9 cellular contexts compared by ENCODE assay signal in the genomic region with DNA sequence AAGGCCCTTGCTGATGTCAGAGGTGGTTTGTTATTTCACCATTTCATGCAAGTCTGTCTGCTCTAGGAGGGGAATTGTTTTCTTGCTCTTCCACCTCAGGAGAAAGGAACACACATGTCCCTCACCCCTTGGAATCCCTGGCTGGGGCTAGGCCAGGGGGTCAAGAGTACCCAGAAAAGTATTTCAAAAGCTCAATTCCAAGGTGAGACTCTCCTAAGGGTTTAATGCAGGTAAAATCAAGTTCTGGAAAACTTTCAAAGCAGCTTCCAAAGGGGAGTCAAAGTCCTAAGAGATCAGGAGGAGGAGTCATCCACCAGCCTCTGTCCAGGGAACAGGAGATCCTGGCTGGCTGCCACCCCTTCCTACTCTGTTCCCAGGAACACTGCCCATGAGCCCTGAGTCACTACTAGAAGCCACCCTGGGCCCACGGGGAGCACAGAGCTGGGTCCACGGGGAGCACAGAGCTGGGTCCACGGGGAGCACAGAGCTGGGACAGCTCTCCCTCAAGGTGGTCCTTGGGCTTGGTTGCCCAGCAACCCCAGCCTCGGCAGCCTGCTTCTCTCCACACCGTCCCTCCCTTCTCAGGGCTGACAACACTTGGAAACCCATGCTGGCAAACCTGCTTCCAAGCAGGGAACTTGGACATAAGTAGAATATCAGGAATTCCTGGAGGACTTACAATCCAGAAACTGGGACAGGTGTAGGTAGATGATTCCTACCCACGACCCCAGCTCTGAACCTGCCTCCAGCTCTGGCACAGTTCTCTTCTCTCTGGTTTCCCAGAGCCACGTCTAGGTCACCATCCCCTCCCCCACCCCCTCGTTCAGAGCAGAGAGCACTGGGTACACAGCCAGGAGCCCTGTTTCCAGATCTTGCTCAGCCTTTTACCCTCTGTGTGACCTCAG. TPM values are rescaled to one million over a fixed set of nuclear protein-coding genes. Genes with fewer than 3 reads are reported as not detected.
DNase-seq lines count a peak whose midpoint lies in the region; ATAC-seq and TF ChIP-seq lines count a peak whose summit lies in the region.
"Had no signal": no experiment of that assay in that cellular context is flagged by ENCODE, and none has a peak within 500 bp of the region (broad histone marks: within the 10 kb centered on the region; RNA-seq: fewer than 3 reads in every experiment).

No MANE protein-coding gene starts in this region.

- no peak overlapping the region for H3K27ac Mint-ChIP-seq in glutamatergic neuron (ENCODE audit: unreplicated experiment)
- H3K27ac Mint-ChIP-seq: activated naive CD4-positive, alpha-beta T cell treated with anti-CD3 and anti-CD28 coated beads, Interleukin-2, amount 50 U/mL, for 24 hours had no signal

- H3K27me3 ChIP-seq in SJSA1 (replicated peaks): no peaks in the 10 kb centered on the region

- H3K4me3 ChIP-seq in SJSA1: no peak overlapping the region
- H3K4me3 ChIP-seq in foreskin fibroblast (ENCODE audit: low read depth in 1 of 2, low read length in 2 of 2): no peak overlapping the region

- no peaks in the 10 kb centered on the region for H3K36me3 Mint-ChIP-seq in glutamatergic neuron (ENCODE audit: unreplicated experiment)
- H3K36me3 Mint-ChIP-seq: activated naive CD4-positive, alpha-beta T cell treated with anti-CD3 and anti-CD28 coated beads, Interleukin-2, amount 50 U/mL, for 24 hours had no signal

- no peak overlapping the region for H3K4me3 Mint-ChIP-seq in glutamatergic neuron (ENCODE audit: unreplicated experiment)
- H3K4me3 Mint-ChIP-seq: activated naive CD4-positive, alpha-beta T cell treated with anti-CD3 and anti-CD28 coated beads, Interleukin-2, amount 50 U/mL, for 24 hours had no signal

- no peaks in the 10 kb centered on the region for H3K9me3 ChIP-seq in SJSA1 (replicated peaks)

- H3K4me1 Mint-ChIP-seq in glutamatergic neuron (ENCODE audit: low read depth, unreplicated experiment): peaks cover 11% of the 10 kb centered on the region
- H3K4me1 Mint-ChIP-seq: activated naive CD4-positive, alpha-beta T cell treated with anti-CD3 and anti-CD28 coated beads, Interleukin-2, amount 50 U/mL, for 24 hours had no signal

- DNase-seq in Daoy (ENCODE audit: low read depth): peak; percentile 92
- DNase-seq in SJSA1 (ENCODE audit: low read depth in 1 of 2, low spot score in 2 of 2): peak; percentile 55 to 79
- DNase-seq in foreskin fibroblast: peak; percentile 87 to 94
- DNase-seq in posterior vena cava (ENCODE audit: low spot score): peak; percentile 95
- no peak for DNase-seq in glutamatergic neuron
- no peak for DNase-seq in NCI-H524 treated with DMSO at 0.1 percent for 48 hours (lab: John Stamatoyannopoulos, UW)
- DNase-seq in middle frontal gyrus (ENCODE audit: extremely low spot score, low spot score): no peak

- H3K27me3 Mint-ChIP-seq in glutamatergic neuron (ENCODE audit: unreplicated experiment): peaks cover 3% of the 10 kb centered on the region
- H3K27me3 Mint-ChIP-seq: activated naive CD4-positive, alpha-beta T cell treated with anti-CD3 and anti-CD28 coated beads, Interleukin-2, amount 50 U/mL, for 24 hours had no signal

- TF ChIP-seq CTCF in foreskin fibroblast (IDR thresholded peaks at IDR 0.05; ENCODE audit: low read depth, low read length) (no peak), glutamatergic neuron (IDR thresholded peaks at IDR 0.05; ENCODE audit: partially characterized antibody, unreplicated experiment) (no peak)

- H3K27ac ChIP-seq in SJSA1: no peak overlapping the region

- no peaks in the 10 kb centered on the region for H3K36me3 ChIP-seq in SJSA1

- H3K4me1 ChIP-seq in SJSA1 (replicated peaks): peaks cover 32% of the 10 kb centered on the region

- intact Hi-C loops in posterior vena cava (cut with DNase I): no loop called here

- H3K9me3 Mint-ChIP-seq in glutamatergic neuron (ENCODE audit: unreplicated experiment): no peaks in the 10 kb centered on the region
- H3K9me3 Mint-ChIP-seq: activated naive CD4-positive, alpha-beta T cell treated with anti-CD3 and anti-CD28 coated beads, Interleukin-2, amount 50 U/mL, for 24 hours had no signal

- no peak for ATAC-seq in GM18505 (IDR thresholded peaks at IDR 0.05; ENCODE audit: unreplicated experiment)

- no peak for TF ChIP-seq POLR2A in GM18505 (IDR thresholded peaks at IDR 0.05; ENCODE audit: borderline replicate concordance, extremely low read depth, insufficient read depth, insufficient read length)

RNA-seq across cellular contexts. Expression of a gene that starts 35.3 kb away (rescaled TPM):
- 38.4 and 48.8 TPM in 2 replicates for total RNA-seq in Daoy (2014; rRNA removed; shearing (Covaris generic))
- 125 and 133 TPM in 2 replicates for total RNA-seq in SJSA1 (2014; rRNA removed; shearing (Covaris generic))
- 100 to 1,000 TPM in 1 of 2 donors, 10 to 100 TPM in 1; 87.4 to 195 TPM for total RNA-seq in posterior vena cava
- total RNA-seq in glutamatergic neuron (ENCODE audit: unreplicated experiment): 41.3 TPM

RNA-seq across cellular contexts. Expression of a gene that starts 49.0 kb away (rescaled TPM):
- total RNA-seq in Daoy (2014; rRNA removed; shearing (Covaris generic)): 259 and 472 TPM in 2 replicates
- 351 and 398 TPM in 2 replicates for total RNA-seq in SJSA1 (2014; rRNA removed; shearing (Covaris generic))
- total RNA-seq in posterior vena cava: 100 to 1,000 TPM; 170 to 190 TPM
- 288 TPM for total RNA-seq in glutamatergic neuron (ENCODE audit: unreplicated experiment)

RNA-seq across cellular contexts. Expression of a gene that starts 54.5 kb away (rescaled TPM):
- under 0.01 and 0.65 TPM in 2 replicates for total RNA-seq in Daoy (2014; rRNA removed; shearing (Covaris generic))
- not detected in 2 replicates for total RNA-seq in SJSA1 (2014; rRNA removed; shearing (Covaris generic))
- under 1 TPM; 0.33 to 0.42 TPM for total RNA-seq in posterior vena cava
- total RNA-seq in glutamatergic neuron (ENCODE audit: unreplicated experiment): not detected

Comparison
In these comparisons a context has a peak if more than half of its experiments do, and no peak if none do; other contexts are left out.
1. DNase-seq: peak in Daoy (single experiment), SJSA1 (2 of 2), foreskin fibroblast (2 of 2) and posterior vena cava (single experiment); none in glutamatergic neuron (single experiment), NCI-H524 treated with DMSO at 0.1 percent for 48 hours (single experiment) and middle frontal gyrus (single experiment).